1 cellular context compared by ENCODE assay signal in the genomic region with DNA sequence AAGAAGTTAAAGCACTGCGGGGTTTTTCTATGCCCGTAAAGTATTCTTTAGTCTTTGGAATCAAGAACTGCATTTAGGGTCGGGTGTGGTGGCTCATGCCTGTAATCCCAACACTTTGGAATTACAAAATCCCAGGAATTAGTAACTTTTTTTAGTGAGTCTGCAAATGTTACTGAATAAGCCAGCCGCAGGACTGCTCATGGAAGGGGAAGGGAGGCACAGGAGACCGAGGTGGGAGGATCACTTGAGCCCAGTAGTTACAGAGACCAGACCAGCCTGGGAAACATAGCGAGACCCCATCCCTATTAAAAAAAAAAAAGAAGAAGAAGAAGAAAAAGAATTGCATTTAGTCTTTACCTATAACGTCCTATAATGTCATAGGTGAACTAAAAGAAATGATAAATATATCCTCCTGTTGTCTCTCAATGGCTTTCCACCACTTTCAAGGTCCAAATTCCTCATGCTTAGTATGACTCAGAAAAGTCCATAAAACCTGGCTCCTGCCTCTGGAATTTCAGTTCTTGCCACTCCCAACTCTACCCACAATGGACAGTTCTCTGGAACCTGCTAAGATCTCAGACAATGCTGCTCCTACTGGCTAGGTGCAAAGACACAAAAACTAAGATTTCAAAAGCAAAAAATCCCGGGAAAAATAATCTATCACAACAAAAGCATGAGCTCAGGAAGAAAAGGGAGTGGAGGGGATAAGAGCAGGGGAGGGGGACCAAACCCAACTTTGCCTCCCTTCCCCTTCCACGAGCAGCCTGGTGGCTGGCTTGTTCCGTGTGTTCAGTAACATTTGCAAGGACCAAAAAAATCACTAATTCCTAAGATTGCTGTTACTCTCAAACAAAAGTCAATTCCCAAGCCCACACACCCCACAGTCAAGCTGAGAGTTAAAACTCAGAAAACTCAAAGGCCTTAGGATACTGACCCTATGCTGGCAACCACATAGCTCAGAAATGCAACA.
A peak's percentile ranks its signal among the peaks of the same experiment; 100 is the strongest.
TF ChIP-seq lines count a peak whose summit lies in the region.

No MANE protein-coding gene starts in this region.

TF ChIP-seq in HepG2, 621 proteins besides CTCF, POLR2A, EP300 and RAD21 (continued from another document and continues in another):
- TF ChIP-seq, protein P1, sequence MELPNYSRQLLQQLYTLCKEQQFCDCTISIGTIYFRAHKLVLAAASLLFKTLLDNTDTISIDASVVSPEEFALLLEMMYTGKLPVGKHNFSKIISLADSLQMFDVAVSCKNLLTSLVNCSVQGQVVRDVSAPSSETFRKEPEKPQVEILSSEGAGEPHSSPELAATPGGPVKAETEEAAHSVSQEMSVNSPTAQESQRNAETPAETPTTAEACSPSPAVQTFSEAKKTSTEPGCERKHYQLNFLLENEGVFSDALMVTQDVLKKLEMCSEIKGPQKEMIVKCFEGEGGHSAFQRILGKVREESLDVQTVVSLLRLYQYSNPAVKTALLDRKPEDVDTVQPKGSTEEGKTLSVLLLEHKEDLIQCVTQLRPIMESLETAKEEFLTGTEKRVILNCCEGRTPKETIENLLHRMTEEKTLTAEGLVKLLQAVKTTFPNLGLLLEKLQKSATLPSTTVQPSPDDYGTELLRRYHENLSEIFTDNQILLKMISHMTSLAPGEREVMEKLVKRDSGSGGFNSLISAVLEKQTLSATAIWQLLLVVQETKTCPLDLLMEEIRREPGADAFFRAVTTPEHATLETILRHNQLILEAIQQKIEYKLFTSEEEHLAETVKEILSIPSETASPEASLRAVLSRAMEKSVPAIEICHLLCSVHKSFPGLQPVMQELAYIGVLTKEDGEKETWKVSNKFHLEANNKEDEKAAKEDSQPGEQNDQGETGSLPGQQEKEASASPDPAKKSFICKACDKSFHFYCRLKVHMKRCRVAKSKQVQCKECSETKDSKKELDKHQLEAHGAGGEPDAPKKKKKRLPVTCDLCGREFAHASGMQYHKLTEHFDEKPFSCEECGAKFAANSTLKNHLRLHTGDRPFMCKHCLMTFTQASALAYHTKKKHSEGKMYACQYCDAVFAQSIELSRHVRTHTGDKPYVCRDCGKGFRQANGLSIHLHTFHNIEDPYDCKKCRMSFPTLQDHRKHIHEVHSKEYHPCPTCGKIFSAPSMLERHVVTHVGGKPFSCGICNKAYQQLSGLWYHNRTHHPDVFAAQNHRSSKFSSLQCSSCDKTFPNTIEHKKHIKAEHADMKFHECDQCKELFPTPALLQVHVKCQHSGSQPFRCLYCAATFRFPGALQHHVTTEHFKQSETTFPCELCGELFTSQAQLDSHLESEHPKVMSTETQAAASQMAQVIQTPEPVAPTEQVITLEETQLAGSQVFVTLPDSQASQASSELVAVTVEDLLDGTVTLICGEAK (IDR thresholded peaks at IDR 0.05), result no peak
- TF ChIP-seq, protein P1 (CRISPR knock-in tag; IDR thresholded peaks at IDR 0.05), result no peak; the same call in 1 of the 2 replicates
- TF ChIP-seq, protein P2, sequence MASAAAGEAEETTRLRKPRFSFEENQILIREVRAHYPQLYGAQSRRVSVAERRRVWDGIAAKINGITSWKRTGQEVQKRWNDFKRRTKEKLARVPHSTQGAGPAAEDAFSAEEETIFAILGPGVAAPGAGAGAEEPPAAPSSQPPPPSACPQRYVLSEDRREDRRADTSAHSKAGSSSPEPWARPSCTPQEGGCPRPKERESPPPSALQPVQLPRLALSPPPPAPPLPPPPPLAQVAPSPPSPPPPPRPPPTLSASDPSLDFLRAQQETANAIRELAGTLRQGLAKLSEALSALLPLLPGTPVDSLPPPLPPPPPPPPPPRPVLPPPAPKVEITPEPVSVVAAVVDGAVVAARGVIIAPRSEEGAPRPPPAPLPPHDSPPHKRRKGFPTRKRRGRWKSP (CRISPR knock-in tag; IDR thresholded peaks at IDR 0.05), result peak; percentile 52; the same call in 1 of the 2 replicates
- TF ChIP-seq FOXO1 (CRISPR knock-in tag; IDR thresholded peaks at IDR 0.05) (no peak; the same call in 1 of the 2 replicates), HDAC1 (CRISPR knock-in tag; IDR thresholded peaks at IDR 0.05) (peak; percentile 68; the same call in 1 of the 2 replicates), ZNF282 (IDR thresholded peaks at IDR 0.05; ENCODE audit: partially characterized antibody) (no peak), SP2 (CRISPR knock-in tag; IDR thresholded peaks at IDR 0.05) (no peak; the same call in 1 of the 2 replicates), ZNF431 (CRISPR knock-in tag; IDR thresholded peaks at IDR 0.05; ENCODE audit: borderline replicate concordance, low read depth) (no peak), ZNF446 (CRISPR knock-in tag; IDR thresholded peaks at IDR 0.05) (no peak), HNRNPUL1 (IDR thresholded peaks at IDR 0.05; ENCODE audit: low read depth, low read length) (no peak), SAFB2 (CRISPR knock-in tag; IDR thresholded peaks at IDR 0.05; ENCODE audit: borderline replicate concordance, low read depth) (no peak), PAX8 (CRISPR knock-in tag; IDR thresholded peaks at IDR 0.05; ENCODE audit: borderline replicate concordance) (no peak), PHF5A (CRISPR knock-in tag; IDR thresholded peaks at IDR 0.05; ENCODE audit: low read depth, unreplicated experiment) (peak; percentile 33), HOXA5 (CRISPR knock-in tag; IDR thresholded peaks at IDR 0.05) (peak; percentile 54), TEAD3 (CRISPR knock-in tag; optimal IDR thresholded peaks at IDR 0.05; ENCODE audit: borderline replicate concordance) (peak; percentile 93), CHD4 (IDR thresholded peaks at IDR 0.05; ENCODE audit: borderline replicate concordance, low read length) (0 out of 2 replicates have a peak, but pooled peaks have one; percentile 27), SMARCE1 (IDR thresholded peaks at IDR 0.05; ENCODE audit: borderline replicate concordance) (peak; percentile 51; the same call in 1 of the 2 replicates), ZNF782 (CRISPR knock-in tag; IDR thresholded peaks at IDR 0.05; ENCODE audit: borderline replicate concordance) (no peak), ZFX (CRISPR knock-in tag; IDR thresholded peaks at IDR 0.05; ENCODE audit: low read depth) (no peak), SRSF1 (optimal IDR thresholded peaks at IDR 0.05; ENCODE audit: low read depth, low read length) (no peak), ZNF33B (CRISPR knock-in tag; IDR thresholded peaks at IDR 0.05) (no peak), ZFP90 (CRISPR knock-in tag; IDR thresholded peaks at IDR 0.05; ENCODE audit: borderline replicate concordance) (no peak), CCDC6 (CRISPR knock-in tag; IDR thresholded peaks at IDR 0.05) (no peak), RARA (CRISPR knock-in tag; IDR thresholded peaks at IDR 0.05) (no peak), ADNP (CRISPR knock-in tag; IDR thresholded peaks at IDR 0.05) (no peak), U2AF1 (optimal IDR thresholded peaks at IDR 0.05; ENCODE audit: low read depth, low read length) (no peak)
- TF ChIP-seq, protein P3, sequence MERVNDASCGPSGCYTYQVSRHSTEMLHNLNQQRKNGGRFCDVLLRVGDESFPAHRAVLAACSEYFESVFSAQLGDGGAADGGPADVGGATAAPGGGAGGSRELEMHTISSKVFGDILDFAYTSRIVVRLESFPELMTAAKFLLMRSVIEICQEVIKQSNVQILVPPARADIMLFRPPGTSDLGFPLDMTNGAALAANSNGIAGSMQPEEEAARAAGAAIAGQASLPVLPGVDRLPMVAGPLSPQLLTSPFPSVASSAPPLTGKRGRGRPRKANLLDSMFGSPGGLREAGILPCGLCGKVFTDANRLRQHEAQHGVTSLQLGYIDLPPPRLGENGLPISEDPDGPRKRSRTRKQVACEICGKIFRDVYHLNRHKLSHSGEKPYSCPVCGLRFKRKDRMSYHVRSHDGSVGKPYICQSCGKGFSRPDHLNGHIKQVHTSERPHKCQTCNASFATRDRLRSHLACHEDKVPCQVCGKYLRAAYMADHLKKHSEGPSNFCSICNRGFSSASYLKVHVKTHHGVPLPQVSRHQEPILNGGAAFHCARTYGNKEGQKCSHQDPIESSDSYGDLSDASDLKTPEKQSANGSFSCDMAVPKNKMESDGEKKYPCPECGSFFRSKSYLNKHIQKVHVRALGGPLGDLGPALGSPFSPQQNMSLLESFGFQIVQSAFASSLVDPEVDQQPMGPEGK (CRISPR knock-in tag; IDR thresholded peaks at IDR 0.05), result peak; percentile 15; the same call in 1 of the 2 replicates
- TF ChIP-seq, protein P4, sequence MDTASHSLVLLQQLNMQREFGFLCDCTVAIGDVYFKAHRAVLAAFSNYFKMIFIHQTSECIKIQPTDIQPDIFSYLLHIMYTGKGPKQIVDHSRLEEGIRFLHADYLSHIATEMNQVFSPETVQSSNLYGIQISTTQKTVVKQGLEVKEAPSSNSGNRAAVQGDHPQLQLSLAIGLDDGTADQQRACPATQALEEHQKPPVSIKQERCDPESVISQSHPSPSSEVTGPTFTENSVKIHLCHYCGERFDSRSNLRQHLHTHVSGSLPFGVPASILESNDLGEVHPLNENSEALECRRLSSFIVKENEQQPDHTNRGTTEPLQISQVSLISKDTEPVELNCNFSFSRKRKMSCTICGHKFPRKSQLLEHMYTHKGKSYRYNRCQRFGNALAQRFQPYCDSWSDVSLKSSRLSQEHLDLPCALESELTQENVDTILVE (CRISPR knock-in tag; IDR thresholded peaks at IDR 0.05), result no peak
- TF ChIP-seq, protein P5, sequence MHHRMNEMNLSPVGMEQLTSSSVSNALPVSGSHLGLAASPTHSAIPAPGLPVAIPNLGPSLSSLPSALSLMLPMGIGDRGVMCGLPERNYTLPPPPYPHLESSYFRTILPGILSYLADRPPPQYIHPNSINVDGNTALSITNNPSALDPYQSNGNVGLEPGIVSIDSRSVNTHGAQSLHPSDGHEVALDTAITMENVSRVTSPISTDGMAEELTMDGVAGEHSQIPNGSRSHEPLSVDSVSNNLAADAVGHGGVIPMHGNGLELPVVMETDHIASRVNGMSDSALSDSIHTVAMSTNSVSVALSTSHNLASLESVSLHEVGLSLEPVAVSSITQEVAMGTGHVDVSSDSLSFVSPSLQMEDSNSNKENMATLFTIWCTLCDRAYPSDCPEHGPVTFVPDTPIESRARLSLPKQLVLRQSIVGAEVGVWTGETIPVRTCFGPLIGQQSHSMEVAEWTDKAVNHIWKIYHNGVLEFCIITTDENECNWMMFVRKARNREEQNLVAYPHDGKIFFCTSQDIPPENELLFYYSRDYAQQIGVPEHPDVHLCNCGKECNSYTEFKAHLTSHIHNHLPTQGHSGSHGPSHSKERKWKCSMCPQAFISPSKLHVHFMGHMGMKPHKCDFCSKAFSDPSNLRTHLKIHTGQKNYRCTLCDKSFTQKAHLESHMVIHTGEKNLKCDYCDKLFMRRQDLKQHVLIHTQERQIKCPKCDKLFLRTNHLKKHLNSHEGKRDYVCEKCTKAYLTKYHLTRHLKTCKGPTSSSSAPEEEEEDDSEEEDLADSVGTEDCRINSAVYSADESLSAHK (CRISPR knock-in tag; IDR thresholded peaks at IDR 0.05; ENCODE audit: borderline replicate concordance), result no peak
